25 cellular contexts compared by ENCODE assay signal in genomic region chr11:112553340-112553739, GRCh38.
"Had no signal": no experiment of that assay in that cellular context is flagged by ENCODE, and none has a peak within 500 bp of the region (broad histone marks: within the 10 kb centered on the region; RNA-seq: fewer than 3 reads in every experiment).

No MANE protein-coding gene starts in this region.

- H3K27ac ChIP-seq: neural progenitor cell, ovary, parathyroid adenoma, psoas muscle, right lobe of liver, sigmoid colon, stomach, thoracic aorta, thyroid gland, tibial nerve, upper lobe of left lung, uterus had no signal

- H3K4me1 ChIP-seq: neural progenitor cell, parathyroid adenoma, right lobe of liver, sigmoid colon, tibial nerve, upper lobe of left lung, uterus had no signal

- H2AFZ ChIP-seq: neural progenitor cell, parathyroid adenoma had no signal

- H3K27me3 ChIP-seq: neural progenitor cell, ovary, right lobe of liver, sigmoid colon, stomach, thyroid gland, tibial nerve, upper lobe of left lung, uterus had no signal

- H3K9ac ChIP-seq: neural progenitor cell, parathyroid adenoma had no signal

- H3K4me3 ChIP-seq: neural progenitor cell, ovary, psoas muscle, right lobe of liver, sigmoid colon, stomach, thoracic aorta, thyroid gland, tibial nerve, upper lobe of left lung, uterus had no signal

- ATAC-seq: natural killer cell; psoas muscle; right cardiac atrium; right lobe of liver; stimulated activated effector memory CD8-positive, alpha-beta T cell treated with anti-CD3 and anti-CD28 coated beads, Interleukin-12 subunit alpha, Interleukin-12 subunit beta, amount 100 ng/mL, for 72 hours; stimulated activated naive B cell treated with anti-CD40 and anti-IgM and Interleukin-4, amounts not matched to agents 10 μg/mL and 1 μg/mL and 100 μg/mL, for 72 hours had no signal

- H3K4me2 ChIP-seq: neural progenitor cell had no signal

- H3K36me3 ChIP-seq: neural progenitor cell, ovary, right lobe of liver, sigmoid colon, stomach, thoracic aorta, thyroid gland, tibial nerve, upper lobe of left lung, uterus had no signal

- DNase-seq: natural killer cell; occipital lobe; ovary; posterior cingulate gyrus; psoas muscle; right cardiac atrium; right lobe of liver; sigmoid colon; small intestine; stimulated activated CD4-positive, alpha-beta T cell treated with anti-CD3 and anti-CD28 coated beads, Interleukin-15, amount 100 ng/mL, for 24 hours; stimulated activated CD4-positive, alpha-beta T cell treated with anti-CD3 and anti-CD28 coated beads, Interleukin-2, amount 100 ng/mL, for 24 hours; stimulated activated CD4-positive, alpha-beta T cell treated with anti-CD3 and anti-CD28 coated beads, Interleukin-2, amount 100 ng/mL, for 48 hours; stimulated activated CD4-positive, alpha-beta T cell treated with anti-CD3 and anti-CD28 coated beads, Interleukin-4, amount 100 ng/mL, for 24 hours; stimulated activated naive B cell treated with anti-CD40 and anti-IgM and Interleukin-4, amounts not matched to agents 10 μg/mL and 1 μg/mL and 100 μg/mL, for 72 hours; stimulated activated naive CD4-positive, alpha-beta T cell treated with Interleukin-2 at 50 U/mL for 16 hours; stomach; thyroid gland; trophoblast cell; upper lobe of left lung; uterus had no signal

- H3K9me3 ChIP-seq: ovary, psoas muscle, right lobe of liver, sigmoid colon, stomach, thoracic aorta, thyroid gland, tibial nerve, upper lobe of left lung, uterus had no signal

- H3K79me2 ChIP-seq: parathyroid adenoma had no signal
